Comparison of ENCODE assay signal across 8 cellular contexts in genomic region chrX:119852410-119853353, GRCh38. TPM values are rescaled to one million over a fixed set of nuclear protein-coding genes. Genes with fewer than 3 reads are reported as not detected.
DNase-seq lines count a peak whose midpoint lies in the region; ATAC-seq, FAIRE-seq and TF ChIP-seq lines count a peak whose summit lies in the region.

TSS of gene UPF3B (minus strand) at chrX:119852963. CDS start at chrX:119852928, 35 bp downstream.

- H3K9me1 ChIP-seq in keratinocyte (ENCODE audit: control insufficient read depth, extremely low read depth, insufficient read depth, low read length), result no peaks in the 10 kb centered on the region

- peak within 1 kb of the TSS; percentile 67 for H3K4me2 ChIP-seq in keratinocyte (ENCODE audit: control insufficient read depth, extremely low read depth, insufficient read depth, low read depth, low read length)

- H3K9ac ChIP-seq in keratinocyte (ENCODE audit: control insufficient read depth, extremely low read depth, insufficient read depth, low read length), result peak within 1 kb of the TSS; percentile 89

- no peaks in the 10 kb centered on the region for H3K9me3 ChIP-seq in keratinocyte (ENCODE audit: control insufficient read depth, low read depth, low read length)

- dilution Hi-C loops in keratinocyte (cut with MboI; ENCODE audit: extremely low pct_ligation_motif_present, low sequenced_read_pairs), result no loop called here

- TF ChIP-seq CTCF in AG10803 (conservative IDR thresholded peaks at IDR 0.05; ENCODE audit: low read length) (no peak), keratinocyte (optimal IDR thresholded peaks at IDR 0.05 in 1 of 3, IDR thresholded peaks at IDR 0.05 in 1 of 3, conservative IDR thresholded peaks at IDR 0.05 in 1 of 3; ENCODE audit: extremely low read depth in 1 of 3, insufficient read depth in 2 of 3, low read length in 3 of 3) (no peak)

- no peaks in the 10 kb centered on the region for H3K27me3 ChIP-seq in keratinocyte (ENCODE audit: control insufficient read depth, extremely low read depth, insufficient read depth, low read length)

- ATAC-seq in GM19043 (IDR thresholded peaks at IDR 0.05; ENCODE audit: low read depth, unreplicated experiment), result peak; percentile 96
- peak; percentile 95 for ATAC-seq in HG03378 (IDR thresholded peaks at IDR 0.05; ENCODE audit: unreplicated experiment)

- H2AFZ ChIP-seq in keratinocyte (ENCODE audit: control insufficient read depth, low read length), result peak within 1 kb of the TSS; percentile 91

- FAIRE-seq in keratinocyte (lab: Jason Lieb, UNC), result no peak

- H3K4me3 ChIP-seq in AG10803 (ENCODE audit: low read length) (peak within 1 kb of the TSS; percentile 73), keratinocyte (ENCODE audit: control insufficient read depth in 2 of 3, extremely low read depth in 1 of 3, insufficient read depth in 2 of 3, low read depth in 1 of 3, low read length in 3 of 3) (peak within 1 kb of the TSS; percentile 48 to 81 (median 79))

- DNase-seq in AG10803 (ENCODE audit: low read depth), result peak; percentile 98
- DNase-seq in NCI-H460 (ENCODE audit: extremely low read depth, low read depth), result peak; percentile 99
- peak; percentile 89 for DNase-seq in activated CD4-positive, alpha-beta T cell treated with anti-CD3 and anti-CD28 coated beads for 1 hour
- peak; percentile 95 for DNase-seq in cerebellum (ENCODE audit: low spot score)
- DNase-seq in keratinocyte (ENCODE audit: low read depth, low spot score), result peak; percentile 87
- DNase-seq in stimulated activated CD4-positive, alpha-beta T cell treated with anti-CD3 and anti-CD28 coated beads, Interleukin-15, amount 100 ng/mL, for 1 hour (ENCODE audit: low read depth in 1 of 2, low spot score in 1 of 2), result peak; percentile 76 to 83

- H3K36me3 ChIP-seq in keratinocyte (ENCODE audit: control insufficient read depth in 2 of 2, extremely low read depth in 1 of 2, insufficient read depth in 2 of 2, low read length in 2 of 2), result no peaks in the 10 kb centered on the region

- peaks cover 10% of the 10 kb centered on the region for H3K79me2 ChIP-seq in keratinocyte (ENCODE audit: control insufficient read depth, insufficient read depth, low read length)

- H3K4me1 ChIP-seq in keratinocyte (ENCODE audit: control insufficient read depth, extremely low read depth, insufficient read depth, low read length), result no peaks in the 10 kb centered on the region

- no peaks in the 10 kb centered on the region for H4K20me1 ChIP-seq in keratinocyte (ENCODE audit: control insufficient read depth, extremely low read depth, insufficient read depth, low read length)

- peak within 1 kb of the TSS; percentile 75 for H3K27ac ChIP-seq in keratinocyte (ENCODE audit: control insufficient read depth, insufficient read depth, low read length)

RNA-seq across cellular contexts. Expression of gene UPF3B, which starts in this region (rescaled TPM):
- 6.6 and 11.6 TPM in 2 replicates for total RNA-seq in NCI-H460 (2014; rRNA removed; shearing (Covaris generic))
- polyA plus RNA-seq in NCI-H460 (2014; cell fraction: nucleus; rRNA removed), result 9.8 TPM in 2 replicates
- total RNA-seq in cerebellum, result 5.0 TPM
- 4.9 to 9.5 TPM (median 7.2 TPM) in 3 replicates for polyA plus RNA-seq in keratinocyte
- 31.5 TPM for polyA plus RNA-seq in keratinocyte (2011; ENCODE audit: low read depth)
- polyA plus RNA-seq in keratinocyte (2011; cell fraction: cytosol; rRNA removed), result 4.6 and 6.2 TPM in 2 replicates
- 7.8 and 12.5 TPM in 2 replicates for polyA plus RNA-seq in keratinocyte (2011; cell fraction: nucleus; rRNA removed)
- 8.8 and 9.2 TPM in 2 replicates for polyA plus RNA-seq in keratinocyte (2012; ENCODE audit: low replicate concordance)
- polyA minus RNA-seq in keratinocyte, result 1.5 to 2.3 TPM in 2 of 3 replicates, not detected in the other
- 1.5 TPM for polyA minus RNA-seq in keratinocyte (2011; cell fraction: cytosol; rRNA and poly(A)+ RNA removed)
- 1.9 and 3.0 TPM in 2 replicates for polyA minus RNA-seq in keratinocyte (2011; cell fraction: nucleus; rRNA and poly(A)+ RNA removed)

Comparison
In these comparisons a context has a peak if more than half of its experiments do, and no peak if none do; other contexts are left out.
1. Peak in every context shown above with its lines: DNase-seq, ATAC-seq, H3K4me3 ChIP-seq and H3K27ac ChIP-seq.